Comparison of ENCODE assay signal across 8 cellular contexts in the genomic region with DNA sequence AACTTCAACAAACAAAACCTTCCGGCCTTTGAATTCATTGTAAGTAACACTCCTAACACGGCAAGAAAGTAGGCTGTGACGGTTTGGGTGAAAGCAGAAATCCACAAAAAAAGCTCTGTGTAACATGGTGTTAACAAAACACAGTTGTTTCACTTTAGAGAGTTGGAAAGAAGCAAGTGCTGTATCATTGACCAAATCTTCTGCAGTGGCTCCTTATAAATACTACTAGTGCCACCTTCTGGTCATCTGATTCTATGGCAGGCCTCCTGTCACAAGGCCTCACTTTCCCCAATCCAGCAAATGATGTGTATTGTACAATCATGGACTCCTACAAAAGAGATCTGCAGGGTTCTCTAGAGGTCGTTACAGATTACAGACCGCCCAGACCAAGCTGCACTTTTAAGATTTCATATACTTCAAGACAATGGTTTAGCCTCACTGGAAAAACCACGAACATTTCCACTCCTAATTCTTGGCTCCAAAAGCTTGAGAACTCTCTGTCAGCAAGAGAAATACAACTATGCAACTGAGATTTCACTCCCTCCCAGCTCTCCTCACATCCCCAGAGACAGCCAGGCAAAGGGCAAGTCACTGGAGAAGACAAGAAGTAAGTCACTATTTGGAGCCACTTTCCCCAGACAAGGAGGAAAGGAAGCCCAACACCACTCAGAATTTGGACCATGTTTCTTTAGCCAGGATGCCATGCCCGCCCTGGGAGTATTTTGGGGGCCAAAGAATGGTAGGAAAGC.
DNase-seq lines count a peak whose midpoint lies in the region; ATAC-seq, FAIRE-seq and TF ChIP-seq lines count a peak whose summit lies in the region.

No MANE protein-coding gene starts in this region.

- no peak overlapping the region for H3K4me3 Mint-ChIP-seq in activated naive CD4-positive, alpha-beta T cell treated with anti-CD3 and anti-CD28 coated beads for 36 hours

- H3K36me3 Mint-ChIP-seq in activated naive CD4-positive, alpha-beta T cell treated with anti-CD3 and anti-CD28 coated beads for 36 hours (ENCODE audit: low read depth) = no peaks in the 10 kb centered on the region

- H3K36me3 ChIP-seq in OCI-LY1 (ENCODE audit: insufficient read depth, low read length) = no peaks in the 10 kb centered on the region
- no peaks in the 10 kb centered on the region for H3K36me3 ChIP-seq in mammary epithelial cell (ENCODE audit: insufficient read depth, low read length)
- H3K36me3 ChIP-seq in keratinocyte (ENCODE audit: control insufficient read depth in 2 of 2, extremely low read depth in 1 of 2, insufficient read depth in 2 of 2, low read length in 2 of 2) = no peaks in the 10 kb centered on the region

- H4K20me1 ChIP-seq in OCI-LY1 (ENCODE audit: insufficient read depth, low read length) = no peaks in the 10 kb centered on the region
- H4K20me1 ChIP-seq in mammary epithelial cell (ENCODE audit: insufficient read depth, low read length) = no peaks in the 10 kb centered on the region
- H4K20me1 ChIP-seq in keratinocyte (ENCODE audit: control insufficient read depth, extremely low read depth, insufficient read depth, low read length) = no peaks in the 10 kb centered on the region

- WGBS in mammary epithelial cell (ENCODE audit: low coverage, missing lambda C conversion rate) = 23% methylated on average over 7 of the region's 7 CpGs

- H3K4me2 ChIP-seq in OCI-LY1 (ENCODE audit: low read length) = no peak overlapping the region
- H3K4me2 ChIP-seq in mammary epithelial cell (ENCODE audit: insufficient read depth, low read depth, low read length) = peak overlapping the region; percentile 28
- no peak overlapping the region for H3K4me2 ChIP-seq in keratinocyte (ENCODE audit: control insufficient read depth, extremely low read depth, insufficient read depth, low read depth, low read length)

- no peaks in the 10 kb centered on the region for H3K9me1 ChIP-seq in keratinocyte (ENCODE audit: control insufficient read depth, extremely low read depth, insufficient read depth, low read length)

- H3K27me3 ChIP-seq in OCI-LY1 (ENCODE audit: insufficient read depth, low read length) (no peaks in the 10 kb centered on the region), mammary epithelial cell (ENCODE audit: insufficient read depth, low read length) (no peaks in the 10 kb centered on the region), keratinocyte (ENCODE audit: control insufficient read depth, extremely low read depth, insufficient read depth, low read length) (no peaks in the 10 kb centered on the region)

- H3K79me2 ChIP-seq in OCI-LY1 (ENCODE audit: insufficient read depth, low read length) (no peaks in the 10 kb centered on the region), mammary epithelial cell (ENCODE audit: insufficient read depth, low read length) (no peaks in the 10 kb centered on the region), keratinocyte (ENCODE audit: control insufficient read depth, insufficient read depth, low read length) (no peaks in the 10 kb centered on the region)

- dilution Hi-C loops in mammary epithelial cell (cut with HindIII; ENCODE audit: low sequenced_read_pairs) = no loop called here
- dilution Hi-C loops in keratinocyte (cut with MboI; ENCODE audit: extremely low pct_ligation_motif_present, low sequenced_read_pairs) = no loop called here

- CTCF ChIA-PET in activated naive CD4-positive, alpha-beta T cell treated with anti-CD3 and anti-CD28 coated beads for 36 hours (lab: Charles Lee) = interaction anchor here (0.7 to 2.2 kb wide), 12 partner anchors 8 to 1337 kb away, joined by 3 to 11 read pairs (median 3); no protein-coding TSS in a partner anchor
- CTCF ChIA-PET in mammary epithelial cell (lab: Charles Lee; ENCODE audit: low non-redundant PET) = interaction anchor here (0.6 kb wide), 1 partner anchor 122 kb away, joined by 3 read pairs; no protein-coding TSS in a partner anchor

- H3K9me3 ChIP-seq in OCI-LY1 (ENCODE audit: low read length) = no peaks in the 10 kb centered on the region
- no peaks in the 10 kb centered on the region for H3K9me3 ChIP-seq in mammary epithelial cell (replicated peaks; ENCODE audit: insufficient read depth, low read length)
- H3K9me3 ChIP-seq in keratinocyte (ENCODE audit: control insufficient read depth, low read depth, low read length) = no peaks in the 10 kb centered on the region

- intact Hi-C loops in activated naive CD4-positive, alpha-beta T cell treated with anti-CD3 and anti-CD28 coated beads for 36 hours (cut with micrococcal nuclease) = loop anchor here (1.0 to 10.0 kb wide), 4 partner anchors 163 to 1338 kb away; no protein-coding TSS in a partner anchor
- intact Hi-C loops in mammary epithelial cell (cut with micrococcal nuclease) = loop anchor here (2.0 to 5.0 kb wide), 2 partner anchors 165 to 173 kb away; no protein-coding TSS in a partner anchor

- H3K9me2 ChIP-seq in OCI-LY1 (ENCODE audit: low read depth, low read length) = no peaks in the 10 kb centered on the region

- no peaks in the 10 kb centered on the region for H3K9me3 Mint-ChIP-seq in activated naive CD4-positive, alpha-beta T cell treated with anti-CD3 and anti-CD28 coated beads for 36 hours

- FAIRE-seq in keratinocyte (lab: Jason Lieb, UNC) = peak; percentile 67

- peak; percentile 39 for DNase-seq in activated naive CD4-positive, alpha-beta T cell treated with anti-CD3 and anti-CD28 coated beads for 36 hours
- DNase-seq in activated naive CD4-positive, alpha-beta T cell treated with Interleukin-2 at 50 U/mL for 16 hours = no peak
- DNase-seq in HT-29 (ENCODE audit: low spot score) (peak; percentile 73), mammary epithelial cell (peak; percentile 41), keratinocyte (ENCODE audit: low read depth, low spot score) (peak; percentile 4)
- DNase-seq in stimulated activated naive CD4-positive, alpha-beta T cell treated with Interleukin-2 at 50 U/mL for 16 hours (lab: John Stamatoyannopoulos, UW) = peak; percentile 0

- H2AFZ ChIP-seq in OCI-LY1 (ENCODE audit: low read length) (0 out of 2 replicates have a peak overlapping the region, but pooled peaks have one; percentile 13), mammary epithelial cell (ENCODE audit: low read depth, low read length) (peak overlapping the region; percentile 72), keratinocyte (ENCODE audit: control insufficient read depth, low read length) (peak overlapping the region; percentile 54)

- ATAC-seq in GM21576 (IDR thresholded peaks at IDR 0.05; ENCODE audit: unreplicated experiment) = peak; percentile 94

- H3K27me3 Mint-ChIP-seq in activated naive CD4-positive, alpha-beta T cell treated with anti-CD3 and anti-CD28 coated beads for 36 hours (ENCODE audit: low read depth) = no peaks in the 10 kb centered on the region

- in situ Hi-C loops in mammary epithelial cell (cut with MboI; ENCODE audit: low sequenced_read_pairs in 2 of 2) = no loop called here

- H3K27ac ChIP-seq in OCI-LY1 (ENCODE audit: low read depth, low read length, poor library complexity, severe bottlenecking) = no peak overlapping the region
- H3K27ac ChIP-seq in mammary epithelial cell (ENCODE audit: insufficient read depth, low read depth, low read length) = no peak overlapping the region
- no peak overlapping the region for H3K27ac ChIP-seq in keratinocyte (ENCODE audit: control insufficient read depth, insufficient read depth, low read length)

- no peaks in the 10 kb centered on the region for H3K4me1 ChIP-seq in OCI-LY1 (ENCODE audit: insufficient read depth, low read length, severe bottlenecking)
- peaks cover 4% of the 10 kb centered on the region for H3K4me1 ChIP-seq in mammary epithelial cell (ENCODE audit: insufficient read depth, low read length)
- H3K4me1 ChIP-seq in keratinocyte (ENCODE audit: control insufficient read depth, extremely low read depth, insufficient read depth, low read length) = no peaks in the 10 kb centered on the region

- H3K9ac ChIP-seq in OCI-LY1 (ENCODE audit: low read length) (no peak overlapping the region), mammary epithelial cell (ENCODE audit: insufficient read depth, low read length) (no peak overlapping the region), keratinocyte (ENCODE audit: control insufficient read depth, extremely low read depth, insufficient read depth, low read length) (no peak overlapping the region)

- no peak overlapping the region for H3K27ac Mint-ChIP-seq in activated naive CD4-positive, alpha-beta T cell treated with anti-CD3 and anti-CD28 coated beads for 36 hours

- H3K4me1 Mint-ChIP-seq in activated naive CD4-positive, alpha-beta T cell treated with anti-CD3 and anti-CD28 coated beads for 36 hours (ENCODE audit: low read depth) = no peaks in the 10 kb centered on the region

- H3K4me3 ChIP-seq in OCI-LY1 (ENCODE audit: low read depth, low read length, poor library complexity, severe bottlenecking) = no peak overlapping the region
- no peak overlapping the region for H3K4me3 ChIP-seq in mammary epithelial cell (replicated peaks in 1 of 3; ENCODE audit: insufficient read depth in 1 of 3, low read depth in 2 of 3, low read length in 3 of 3)
- H3K4me3 ChIP-seq in keratinocyte (ENCODE audit: control insufficient read depth in 2 of 3, extremely low read depth in 1 of 3, insufficient read depth in 2 of 3, low read depth in 1 of 3, low read length in 3 of 3) = no peak overlapping the region

- no peaks in the 10 kb centered on the region for H3F3A ChIP-seq in OCI-LY1 (ENCODE audit: insufficient read depth, low read length)

- no TSS peak for BruUV-seq in mammary epithelial cell (replicated peaks; lab: Mats Ljungman, UMichigan)

- peak; percentile 85 for TF ChIP-seq CTCF in OCI-LY1 (IDR thresholded peaks at IDR 0.05; ENCODE audit: low read length)
- TF ChIP-seq CTCF in mammary epithelial cell (conservative IDR thresholded peaks at IDR 0.05 in 1 of 2, IDR thresholded peaks at IDR 0.05 in 1 of 2; ENCODE audit: extremely low read depth in 1 of 2, insufficient read depth in 1 of 2, low read depth in 1 of 2, low read length in 2 of 2) = peak; percentile 79 to 80
- TF ChIP-seq CTCF in keratinocyte (optimal IDR thresholded peaks at IDR 0.05 in 1 of 3, IDR thresholded peaks at IDR 0.05 in 1 of 3, conservative IDR thresholded peaks at IDR 0.05 in 1 of 3; ENCODE audit: extremely low read depth in 1 of 3, insufficient read depth in 2 of 3, low read length in 3 of 3) = peak; percentile 66 to 76 (median 70)

Comparison
In these comparisons a context has a peak if more than half of its experiments do, and no peak if none do; other contexts are left out.
1. H2AFZ ChIP-seq: peak in every context shown above with its lines; median percentile 72 in mammary epithelial cell; 54 in keratinocyte; 13 in OCI-LY1.